Comparison of ENCODE assay signal across 7 cellular contexts in genomic region chr6:159252955-159253508, GRCh38.
DNase-seq lines count a peak whose midpoint lies in the region; ATAC-seq and TF ChIP-seq lines count a peak whose summit lies in the region.

No MANE protein-coding gene starts in this region.

- peak overlapping the region; percentile 50 for H3K18ac ChIP-seq in neuronal stem cell (ENCODE audit: low read length)

- no peaks in the 10 kb centered on the region for H3K79me1 ChIP-seq in neuronal stem cell (ENCODE audit: low read depth, low read length)

- WGBS in neuronal stem cell (ENCODE audit: extremely low coverage in 2 of 2, insufficient read length in 2 of 2, insufficient replicate concordance in 1 of 2), 2 donors, result no CpG with 5 or more reads among the region's 10 CpGs

- TF ChIP-seq CTCF in fibroblast of lung (conservative IDR thresholded peaks at IDR 0.05 in 1 of 2, IDR thresholded peaks at IDR 0.05 in 1 of 2; ENCODE audit: low read depth in 1 of 2, low read length in 2 of 2), result peak; percentile 49 to 69

- H3K9ac ChIP-seq in fibroblast of lung (ENCODE audit: insufficient read depth, low read length), result no peak overlapping the region
- no peak overlapping the region for H3K9ac ChIP-seq in neuronal stem cell (ENCODE audit: low read depth, low read length, poor library complexity)

- H3K14ac ChIP-seq in neuronal stem cell (ENCODE audit: low read length), result no peak overlapping the region

- in situ Hi-C loops in SK-MEL-5 (cut with HindIII; ENCODE audit: low pct_unique_long_range_greater_than_20kb, low sequenced_read_pairs), result no loop called here

- H2AK5ac ChIP-seq in neuronal stem cell (ENCODE audit: low read depth, low read length), result no peak overlapping the region

- H2AFZ ChIP-seq in fibroblast of lung (ENCODE audit: low read length), result no peak overlapping the region
- peak overlapping the region; percentile 74 for H2AFZ ChIP-seq in neuronal stem cell (ENCODE audit: low read length)

- no peak overlapping the region for H2BK15ac ChIP-seq in neuronal stem cell (ENCODE audit: low read length)

- no peak overlapping the region for H2BK120ac ChIP-seq in neuronal stem cell (ENCODE audit: low read depth, low read length)

- DNase-seq in GM03348 (ENCODE audit: low spot score) (peak; percentile 56), M059J (ENCODE audit: low read depth) (peak; percentile 63), SK-MEL-5 (ENCODE audit: low read depth, low spot score) (peak; percentile 74), fibroblast of lung (ENCODE audit: low read depth in 2 of 2) (peak; percentile 63 to 81), neuronal stem cell (ENCODE audit: low spot score) (peak; percentile 51)
- DNase-seq in central memory CD4-positive, alpha-beta T cell, result no peak

- H3K27me3 ChIP-seq in fibroblast of lung (ENCODE audit: control insufficient read depth, insufficient read depth, low read length), result no peaks in the 10 kb centered on the region
- H3K27me3 ChIP-seq in neuronal stem cell (ENCODE audit: control insufficient read depth in 3 of 3, insufficient read depth in 3 of 3, low read depth in 1 of 3, low read length in 3 of 3), result no peaks in the 10 kb centered on the region

- H4K8ac ChIP-seq in neuronal stem cell (ENCODE audit: low read depth, low read length), result no peak overlapping the region

- H3K79me2 ChIP-seq in fibroblast of lung (ENCODE audit: control insufficient read depth, insufficient read depth, low read length), result no peaks in the 10 kb centered on the region

- no peak overlapping the region for H3K27ac ChIP-seq in fibroblast of lung (ENCODE audit: insufficient read depth, low read length)
- no peak overlapping the region for H3K27ac ChIP-seq in neuronal stem cell (replicated peaks; ENCODE audit: low read length)

- H3K4me1 ChIP-seq in fibroblast of lung (ENCODE audit: control insufficient read depth, extremely low read depth, insufficient read depth, low read length), result no peaks in the 10 kb centered on the region
- peaks cover 2 to 3% of the 10 kb centered on the region in 2 donors for H3K4me1 ChIP-seq in neuronal stem cell (ENCODE audit: control insufficient read depth in 2 of 2, insufficient read depth in 1 of 2, low read depth in 1 of 2, low read length in 2 of 2)

- peak; percentile 70 for ATAC-seq in GM21717 (IDR thresholded peaks at IDR 0.05; ENCODE audit: unreplicated experiment)

- peak overlapping the region in 1 of 4 experiments; percentile 4 for H3K4me3 ChIP-seq in fibroblast of lung (replicated peaks in 1 of 4; ENCODE audit: control extremely low read depth in 1 of 4, insufficient read depth in 1 of 4, low read depth in 3 of 4, low read length in 4 of 4)
- H3K4me3 ChIP-seq in neuronal stem cell (ENCODE audit: low read length in 2 of 2), result no peak overlapping the region

- H3K36me3 ChIP-seq in fibroblast of lung (ENCODE audit: control insufficient read depth, insufficient read depth, low read length), result no peaks in the 10 kb centered on the region
- H3K36me3 ChIP-seq in neuronal stem cell (replicated peaks in 1 of 2; ENCODE audit: control insufficient read depth in 2 of 2, insufficient read depth in 2 of 2, low read length in 2 of 2), result no peaks in the 10 kb centered on the region

- no peak overlapping the region for H2BK5ac ChIP-seq in neuronal stem cell (ENCODE audit: low read length)

- H3K9me3 ChIP-seq in fibroblast of lung (ENCODE audit: control insufficient read depth, insufficient read depth, low read depth, low read length), result no peaks in the 10 kb centered on the region
- no peaks in the 10 kb centered on the region for H3K9me3 ChIP-seq in neuronal stem cell (replicated peaks in 1 of 2; ENCODE audit: control insufficient read depth in 2 of 2, insufficient read depth in 1 of 2, low read depth in 1 of 2, low read length in 2 of 2)

- no peak overlapping the region for H3K4ac ChIP-seq in neuronal stem cell (ENCODE audit: low read length)

- H4K20me1 ChIP-seq in fibroblast of lung (ENCODE audit: control insufficient read depth, extremely low read depth, insufficient read depth, low read length), result no peaks in the 10 kb centered on the region

- H3K4me2 ChIP-seq in fibroblast of lung (ENCODE audit: extremely low read depth, insufficient read depth, low read length) (no peak overlapping the region), neuronal stem cell (ENCODE audit: insufficient read depth, low read length, poor library complexity, severe bottlenecking) (no peak overlapping the region)

- H4K91ac ChIP-seq in neuronal stem cell (ENCODE audit: low read depth, low read length, poor library complexity), result no peak overlapping the region

- H3K23ac ChIP-seq in neuronal stem cell (ENCODE audit: low read depth, low read length, poor library complexity), result no peak overlapping the region

- H2BK12ac ChIP-seq in neuronal stem cell (ENCODE audit: low read length), result no peak overlapping the region
